Comparison of ENCODE assay signal across 21 cellular contexts in the genomic region with DNA sequence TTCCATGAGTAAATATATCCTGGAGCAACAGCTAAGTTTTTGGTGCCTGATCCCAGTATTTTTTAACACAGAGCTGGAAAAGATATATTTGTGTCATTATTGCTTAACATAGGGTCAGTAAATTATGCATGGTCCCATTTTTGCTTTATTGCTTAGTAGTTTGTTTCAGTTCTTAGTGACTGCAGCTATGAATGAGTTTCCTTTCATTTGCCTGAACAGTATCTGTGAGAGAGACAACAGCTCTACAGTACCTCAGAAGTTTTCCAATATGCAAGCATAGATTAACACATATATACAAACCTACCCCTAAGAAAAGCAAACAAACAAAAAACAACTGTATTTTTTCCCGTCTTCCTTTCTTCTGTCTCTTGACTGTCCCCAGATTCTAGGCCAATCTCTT.
DNase-seq lines count a peak whose midpoint lies in the region; ATAC-seq, FAIRE-seq and TF ChIP-seq lines count a peak whose summit lies in the region.
"Had no signal": no experiment of that assay in that cellular context is flagged by ENCODE, and none has a peak within 500 bp of the region (broad histone marks: within the 10 kb centered on the region; RNA-seq: fewer than 3 reads in every experiment).

No MANE protein-coding gene starts in this region.

- H3K9me3 ChIP-seq in Caco-2 (no peaks in the 10 kb centered on the region), GM12878 (replicated peaks; ENCODE audit: control insufficient read depth, insufficient read depth, low read length) (no peaks in the 10 kb centered on the region)
- H3K9me3 ChIP-seq: A549; BLaER1 treated with 17β-estradiol and CSF1 and Interleukin-3, amounts not matched to agents 10 nM and 100 nM had no signal

- H4K20me1 ChIP-seq in GM23338 (replicated peaks; ENCODE audit: insufficient read depth) = no peaks in the 10 kb centered on the region
- H4K20me1 ChIP-seq in GM12878 (ENCODE audit: control insufficient read depth, insufficient read depth) = no peaks in the 10 kb centered on the region
- H4K20me1 ChIP-seq: BLaER1 treated with 17β-estradiol and CSF1 and Interleukin-3, amounts not matched to agents 10 nM and 100 nM had no signal

- H3F3A ChIP-seq in GM23338 (replicated peaks; ENCODE audit: low read depth) = no peaks in the 10 kb centered on the region

- H3K27ac ChIP-seq in GM23338 (ENCODE audit: low read depth) = no peak overlapping the region
- H3K27ac ChIP-seq in GM12878 (ENCODE audit: control insufficient read depth, insufficient read depth) = no peak overlapping the region
- H3K27ac ChIP-seq: 22Rv1; A549; BLaER1 treated with 17β-estradiol and CSF1 and Interleukin-3, amounts not matched to agents 10 nM and 100 nM; C4-2B had no signal

- TF ChIP-seq EP300 in GM12878 (IDR thresholded peaks at IDR 0.05; ENCODE audit: borderline replicate concordance in 1 of 2, control insufficient read depth in 1 of 2, low read depth in 2 of 2, low read length in 2 of 2) = no peak

- H3K36me3 Mint-ChIP-seq in Caco-2 (ENCODE audit: insufficient read depth, unreplicated experiment) (no peaks in the 10 kb centered on the region), GM23338 (ENCODE audit: low read depth) (no peaks in the 10 kb centered on the region)
- H3K36me3 Mint-ChIP-seq: CD8-positive, alpha-beta T cell had no signal

- CTCF ChIA-PET in Caco-2 (lab: Charles Lee) (no interaction called here), GM12878 (lab: Yijun Ruan, JAX) (interaction anchor here (0.6 to 1.1 kb wide), 2 partner anchors 12 to 20 kb away, joined by 3 to 4 read pairs; no protein-coding TSS in a partner anchor)

- DNase-seq in Caco-2 (no peak), GM23338 (ENCODE audit: low spot score) (no peak), GM12878 (ENCODE audit: low read depth, low spot score) (no peak), NCI-H226 (no peak), foreskin fibroblast (no peak)
- DNase-seq: AML-193; CD4-positive, alpha-beta T cell; CD8-positive, alpha-beta T cell; DMS 273 treated with DMSO at 0.1 percent for 48 hours; DMS153; DMS53; DMS79; DND-41; EL; GDM1 had no signal

- SMC1A ChIA-PET in GM12878 (lab: Charles Lee; ENCODE audit: uncharacterized antibody, unreplicated experiment) = interaction anchor here (1.6 kb wide), 1 partner anchor 25 kb away, joined by 5 read pairs; no protein-coding TSS in a partner anchor

- FAIRE-seq in GM12878 (lab: Jason Lieb, UNC) = no peak
- FAIRE-seq: A549, GM12891 had no signal

- H2AFZ ChIP-seq in GM23338 (no peak overlapping the region), GM12878 (ENCODE audit: control insufficient read depth, low read depth, low read length) (no peak overlapping the region)

- POLR2A ChIA-PET in Caco-2 (lab: Charles Lee) (no interaction called here), GM12878 (lab: Charles Lee) (interaction anchor here (1.0 kb wide), 1 partner anchor 23 kb away, joined by 4 read pairs; no protein-coding TSS in a partner anchor)

- H3K4me3 ChIP-seq in Caco-2 (ENCODE audit: low read depth, low read length) (no peak overlapping the region), GM23338 (no peak overlapping the region), GM12878 (no peak overlapping the region), foreskin fibroblast (ENCODE audit: low read depth in 1 of 2, low read length in 2 of 2) (no peak overlapping the region)
- H3K4me3 ChIP-seq: A549; BLaER1 treated with 17β-estradiol and CSF1 and Interleukin-3, amounts not matched to agents 10 nM and 100 nM had no signal

- H3K4me3 Mint-ChIP-seq in Caco-2 (ENCODE audit: unreplicated experiment) (no peak overlapping the region), GM23338 (no peak overlapping the region)
- H3K4me3 Mint-ChIP-seq: B cell; CD4-positive, alpha-beta T cell; CD8-positive, alpha-beta T cell had no signal

- H3K4me1 Mint-ChIP-seq in Caco-2 (ENCODE audit: low read depth, unreplicated experiment) (peaks cover 30% of the 10 kb centered on the region), GM23338 (peaks cover 17% of the 10 kb centered on the region)
- H3K4me1 Mint-ChIP-seq: B cell had no signal

- TF ChIP-seq CTCF in Caco-2 (IDR thresholded peaks at IDR 0.05; ENCODE audit: insufficient read depth in 1 of 2, low read depth in 1 of 2, low read length in 1 of 2, severe bottlenecking in 1 of 2, unreplicated experiment in 1 of 2) (no peak), GM23338 (conservative IDR thresholded peaks at IDR 0.05; ENCODE audit: low read depth in 2 of 2) (no peak), GM12878 (IDR thresholded peaks at IDR 0.05 in 2 of 3, conservative IDR thresholded peaks at IDR 0.05 in 1 of 3; ENCODE audit: control insufficient read depth in 2 of 3, extremely low read depth in 1 of 3, insufficient read depth in 1 of 3, low read depth in 3 of 3, low read length in 3 of 3) (no peak), foreskin fibroblast (IDR thresholded peaks at IDR 0.05; ENCODE audit: low read depth, low read length) (no peak)

- BruUV-seq in Caco-2 (replicated peaks; lab: Mats Ljungman, UMichigan) (no TSS peak), GM12878 (replicated peaks; lab: Mats Ljungman, UMichigan) (no TSS peak)

- RAD21 ChIA-PET in GM12878 (lab: Charles Lee; ENCODE audit: unreplicated experiment) = interaction anchor here (1.0 kb wide), 1 partner anchor 13 kb away, joined by 3 read pairs; no protein-coding TSS in a partner anchor

- no peak overlapping the region for H3K9ac ChIP-seq in GM12878 (ENCODE audit: control insufficient read depth, insufficient read depth, low read length)
- H3K9ac ChIP-seq: BLaER1 treated with 17β-estradiol and CSF1 and Interleukin-3, amounts not matched to agents 10 nM and 100 nM had no signal

- no peaks in the 10 kb centered on the region for H3K79me2 ChIP-seq in GM23338 (replicated peaks; ENCODE audit: insufficient read depth)
- H3K79me2 ChIP-seq in GM12878 (ENCODE audit: control insufficient read depth, insufficient read depth, low read length) = no peaks in the 10 kb centered on the region

- H3K27me3 Mint-ChIP-seq in Caco-2 (ENCODE audit: insufficient read depth, unreplicated experiment) (no peaks in the 10 kb centered on the region), GM23338 (ENCODE audit: insufficient read depth, low read depth, poor library complexity) (no peaks in the 10 kb centered on the region)
- H3K27me3 Mint-ChIP-seq: B cell; CD4-positive, alpha-beta T cell had no signal

- H3K27ac Mint-ChIP-seq in Caco-2 (ENCODE audit: unreplicated experiment) = peak overlapping the region; percentile 86
- H3K27ac Mint-ChIP-seq in GM23338 = 0 out of 2 replicates have a peak overlapping the region, but pooled peaks have one; percentile 3
- H3K27ac Mint-ChIP-seq: B cell; CD4-positive, alpha-beta T cell; CD8-positive, alpha-beta T cell had no signal

- H3K9me3 Mint-ChIP-seq in Caco-2 (ENCODE audit: unreplicated experiment) = no peaks in the 10 kb centered on the region
- no peaks in the 10 kb centered on the region for H3K9me3 Mint-ChIP-seq in GM23338

- intact Hi-C loops in Caco-2 (cut with micrococcal nuclease; ENCODE audit: unreplicated experiment) (no loop called here), GM12878 (cut with micrococcal nuclease; ENCODE audit: unreplicated experiment) (loop anchor here (10.0 kb wide), 1 partner anchor 348 kb away; a partner anchor contains a TSS)

- TF ChIP-seq POLR2A in GM12878 (IDR thresholded peaks at IDR 0.05; ENCODE audit: low read depth, low read length) = no peak

- whole genome bisulfite sequencing in GM12878 (ENCODE audit: insufficient coverage, insufficient replicate concordance, low lambda C conversion rate, missing lambda C conversion rate) = 0% methylated on average over 1 of the region's 1 CpG

- H3K4me1 ChIP-seq in Caco-2 (peaks cover 35% of the 10 kb centered on the region), GM23338 (ENCODE audit: insufficient read depth) (peaks cover 4% of the 10 kb centered on the region; the same call in 1 of the 2 replicates), GM12878 (ENCODE audit: control insufficient read depth, insufficient read depth, low read length) (no peaks in the 10 kb centered on the region)
- H3K4me1 ChIP-seq: A549; BLaER1 treated with 17β-estradiol and CSF1 and Interleukin-3, amounts not matched to agents 10 nM and 100 nM had no signal

- H3K4me2 ChIP-seq in GM23338 = no peak overlapping the region
- H3K4me2 ChIP-seq in GM12878 (ENCODE audit: control insufficient read depth, insufficient read depth) = no peak overlapping the region
- H3K4me2 ChIP-seq: A549; BLaER1 treated with 17β-estradiol and CSF1 and Interleukin-3, amounts not matched to agents 10 nM and 100 nM had no signal

- H3K36me3 ChIP-seq in Caco-2 (ENCODE audit: control insufficient read depth, insufficient read depth, low read length) (no peaks in the 10 kb centered on the region), GM23338 (ENCODE audit: insufficient read depth) (no peaks in the 10 kb centered on the region), GM12878 (ENCODE audit: control insufficient read depth in 2 of 2, insufficient read depth in 2 of 2, low read length in 1 of 2) (no peaks in the 10 kb centered on the region)
- H3K36me3 ChIP-seq: BLaER1 treated with 17β-estradiol and CSF1 and Interleukin-3, amounts not matched to agents 10 nM and 100 nM had no signal

- in situ Hi-C loops in GM12878 (cut with MboI) = no loop called here

- ATAC-seq in GM23338 = no peak
- peak; percentile 61 for ATAC-seq in GM12878
- ATAC-seq: A549; CD8-positive, alpha-beta T cell had no signal

- no peak for TF ChIP-seq RAD21 in GM12878 (IDR thresholded peaks at IDR 0.05; ENCODE audit: insufficient read depth, low read depth, low read length)

- H3K27me3 ChIP-seq in Caco-2 (replicated peaks; ENCODE audit: control insufficient read depth, insufficient read depth, low read length) (no peaks in the 10 kb centered on the region), GM23338 (ENCODE audit: insufficient read depth) (no peaks in the 10 kb centered on the region), GM12878 (replicated peaks in 1 of 2; ENCODE audit: control insufficient read depth in 2 of 2, insufficient read depth in 2 of 2, low read length in 1 of 2) (no peaks in the 10 kb centered on the region)
- H3K27me3 ChIP-seq: BLaER1 treated with 17β-estradiol and CSF1 and Interleukin-3, amounts not matched to agents 10 nM and 100 nM had no signal

- no peaks in the 10 kb centered on the region for H3K9me2 ChIP-seq in GM23338 (ENCODE audit: insufficient read depth)

TF ChIP-seq in GM23338, 12 proteins besides CTCF, POLR2A, EP300 and RAD21:
- no peak for TF ChIP-seq JUNB (IDR thresholded peaks at IDR 0.05; ENCODE audit: unreplicated experiment)

TF ChIP-seq in GM12878, 131 proteins besides CTCF, POLR2A, EP300 and RAD21 (continues in another document):
- TF ChIP-seq ZNF622 (IDR thresholded peaks at IDR 0.05) (no peak), MTA2 (IDR thresholded peaks at IDR 0.05; ENCODE audit: low read depth) (no peak)
- TF ChIP-seq, protein P1, sequence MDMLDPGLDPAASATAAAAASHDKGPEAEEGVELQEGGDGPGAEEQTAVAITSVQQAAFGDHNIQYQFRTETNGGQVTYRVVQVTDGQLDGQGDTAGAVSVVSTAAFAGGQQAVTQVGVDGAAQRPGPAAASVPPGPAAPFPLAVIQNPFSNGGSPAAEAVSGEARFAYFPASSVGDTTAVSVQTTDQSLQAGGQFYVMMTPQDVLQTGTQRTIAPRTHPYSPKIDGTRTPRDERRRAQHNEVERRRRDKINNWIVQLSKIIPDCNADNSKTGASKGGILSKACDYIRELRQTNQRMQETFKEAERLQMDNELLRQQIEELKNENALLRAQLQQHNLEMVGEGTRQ (IDR thresholded peaks at IDR 0.05; ENCODE audit: borderline replicate concordance, low read depth, low read length) = no peak
